Comparison of ENCODE assay signal across 24 cellular contexts in genomic region chr13:21690955-21691354, GRCh38. TPM values are rescaled to one million over a fixed set of nuclear protein-coding genes. Genes with fewer than 3 reads are reported as not detected.
"Had no signal": no experiment of that assay in that cellular context is flagged by ENCODE, and none has a peak within 500 bp of the region (broad histone marks: within the 10 kb centered on the region; RNA-seq: fewer than 3 reads in every experiment).

No MANE protein-coding gene starts in this region.

- H3K4me2 ChIP-seq: neural progenitor cell, smooth muscle cell had no signal

- H3K36me3 ChIP-seq: left ventricle myocardium inferior, neural progenitor cell, neutrophil, ovary, right atrium auricular region, right lobe of liver, tibial nerve, uterus had no signal

- H3K4me1 ChIP-seq: neural progenitor cell, right lobe of liver, tibial nerve, uterus had no signal

- H3K9me3 ChIP-seq: left ventricle myocardium inferior, neutrophil, ovary, right atrium auricular region, right lobe of liver, tibial nerve, uterus had no signal

- DNase-seq: hippocampal formation; left ventricle myocardium inferior; midbrain; naive thymus-derived CD8-positive, alpha-beta T cell; occipital lobe; ovary; right lobe of liver; stimulated activated CD4-positive, alpha-beta T cell treated with anti-CD3 and anti-CD28 coated beads, Interleukin-1b, Interleukin-23, amount 100 ng/mL, for 48 hours; stimulated activated CD4-positive, alpha-beta T cell treated with anti-CD3 and anti-CD28 coated beads, Interleukin-2, amount 100 ng/mL, for 48 hours; stimulated activated CD4-positive, alpha-beta T cell treated with anti-CD3 and anti-CD28 coated beads, Interleukin-4, amount 100 ng/mL, for 4 hours; stimulated activated CD8-positive, alpha-beta memory T cell treated with anti-CD3 and anti-CD28 coated beads, Interleukin-4, amount 100 ng/mL, for 48 hours; stimulated activated naive CD4-positive, alpha-beta T cell treated with Interleukin-2 at 50 U/mL for 16 hours; stimulated activated naive CD8-positive, alpha-beta T cell treated with anti-CD3 and anti-CD28 coated beads, Interleukin-15, amount 100 ng/mL, for 72 hours; substantia nigra; uterus had no signal

- ATAC-seq: naive thymus-derived CD8-positive, alpha-beta T cell; stimulated activated memory B cell treated with anti-CD40 and anti-IgM and Interleukin-4, amounts not matched to agents 10 μg/mL and 1 μg/mL and 100 μg/mL, for 72 hours; stimulated activated naive CD8-positive, alpha-beta T cell treated with anti-CD3 and anti-CD28 coated beads, Interleukin-15, amount 100 ng/mL, for 72 hours had no signal

- H3K9ac ChIP-seq: neural progenitor cell had no signal

- H3K27ac ChIP-seq: neural progenitor cell, neutrophil, ovary, right atrium auricular region, right lobe of liver, tibial nerve, uterus had no signal

- H3K27me3 ChIP-seq: neural progenitor cell, ovary, right atrium auricular region, right lobe of liver, tibial nerve, uterus had no signal

- H3K4me3 ChIP-seq: left ventricle myocardium inferior, lung, neural progenitor cell, ovary, right atrium auricular region, right lobe of liver, smooth muscle cell, tibial nerve, uterus had no signal

- FAIRE-seq: keratinocyte had no signal

RNA-seq across cellular contexts. Expression of gene FGF9, which starts 20.1 kb away (rescaled TPM):
- total RNA-seq: pulmonary artery endothelial cell, right lobe of liver, smooth muscle cell had no signal
- polyA plus RNA-seq: keratinocyte had no signal
